ENCODE assay signal across 2 cellular contexts in genomic region chr22:41401781-41402648, GRCh38.
TF ChIP-seq lines count a peak whose summit lies in the region.

No MANE protein-coding gene starts in this region.

TF ChIP-seq in A549, 52 proteins besides CTCF, POLR2A, EP300 and RAD21:
- TF ChIP-seq E2F6 (IDR thresholded peaks at IDR 0.05; ENCODE audit: borderline replicate concordance, low read depth) (no peak), NR3C1 (IDR thresholded peaks at IDR 0.05) (no peak), JUN (IDR thresholded peaks at IDR 0.05) (0 out of 5 replicates have a peak, but pooled peaks of 1 of the 2 experiments have one; percentile 18), NPAS2 (CRISPR knock-in tag; IDR thresholded peaks at IDR 0.05; ENCODE audit: borderline replicate concordance) (no peak), HOXB13 (CRISPR knock-in tag; IDR thresholded peaks at IDR 0.05; ENCODE audit: low read depth) (no peak), NFE2L2 (conservative IDR thresholded peaks at IDR 0.05; ENCODE audit: low read length) (no peak)
- TF ChIP-seq, protein P1, sequence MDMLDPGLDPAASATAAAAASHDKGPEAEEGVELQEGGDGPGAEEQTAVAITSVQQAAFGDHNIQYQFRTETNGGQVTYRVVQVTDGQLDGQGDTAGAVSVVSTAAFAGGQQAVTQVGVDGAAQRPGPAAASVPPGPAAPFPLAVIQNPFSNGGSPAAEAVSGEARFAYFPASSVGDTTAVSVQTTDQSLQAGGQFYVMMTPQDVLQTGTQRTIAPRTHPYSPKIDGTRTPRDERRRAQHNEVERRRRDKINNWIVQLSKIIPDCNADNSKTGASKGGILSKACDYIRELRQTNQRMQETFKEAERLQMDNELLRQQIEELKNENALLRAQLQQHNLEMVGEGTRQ (IDR thresholded peaks at IDR 0.05), result peak; percentile 42; the same call in 1 of the 2 replicates
TF ChIP-seq in A549: peak in this region for 2.

TF ChIP-seq in HepG2, 621 proteins besides CTCF, POLR2A, EP300 and RAD21 (continues in another document):
- no peak for TF ChIP-seq RBFOX2 (IDR thresholded peaks at IDR 0.05; ENCODE audit: low read depth, low read length)
- TF ChIP-seq ZNF10 (CRISPR knock-in tag; IDR thresholded peaks at IDR 0.05; ENCODE audit: borderline replicate concordance, low read depth), result no peak
- no peak for TF ChIP-seq ZMAT3 (CRISPR knock-in tag; conservative IDR thresholded peaks at IDR 0.05)
- no peak for TF ChIP-seq CAMTA2 (CRISPR knock-in tag; IDR thresholded peaks at IDR 0.05; ENCODE audit: borderline replicate concordance)
- peak; percentile 71; the same call in 1 of the 2 replicates for TF ChIP-seq ZBTB7A (CRISPR knock-in tag; IDR thresholded peaks at IDR 0.05)
- TF ChIP-seq, protein P2, sequence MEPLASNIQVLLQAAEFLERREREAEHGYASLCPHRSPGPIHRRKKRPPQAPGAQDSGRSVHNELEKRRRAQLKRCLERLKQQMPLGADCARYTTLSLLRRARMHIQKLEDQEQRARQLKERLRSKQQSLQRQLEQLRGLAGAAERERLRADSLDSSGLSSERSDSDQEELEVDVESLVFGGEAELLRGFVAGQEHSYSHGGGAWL (CRISPR knock-in tag; IDR thresholded peaks at IDR 0.05), result no peak
- peak; percentile 47; the same call in 1 of the 2 replicates for TF ChIP-seq CREB1 (IDR thresholded peaks at IDR 0.05)
- TF ChIP-seq CREB1 (CRISPR knock-in tag; IDR thresholded peaks at IDR 0.05), result no peak
- no peak for TF ChIP-seq ZNF232 (CRISPR knock-in tag; IDR thresholded peaks at IDR 0.05; ENCODE audit: borderline replicate concordance)
- TF ChIP-seq MYC (CRISPR knock-in tag; IDR thresholded peaks at IDR 0.05; ENCODE audit: borderline replicate concordance), result no peak
- TF ChIP-seq GFI1 (CRISPR knock-in tag; IDR thresholded peaks at IDR 0.05; ENCODE audit: borderline replicate concordance), result no peak
- TF ChIP-seq ZNF510 (CRISPR knock-in tag; IDR thresholded peaks at IDR 0.05; ENCODE audit: low read depth), result no peak
- TF ChIP-seq ZNF124 (CRISPR knock-in tag; IDR thresholded peaks at IDR 0.05), result no peak
- no peak for TF ChIP-seq ZBTB44 (CRISPR knock-in tag; IDR thresholded peaks at IDR 0.05)
- peak; percentile 49; the same call in 1 of the 2 replicates for TF ChIP-seq ZBTB38 (CRISPR knock-in tag; IDR thresholded peaks at IDR 0.05)
- no peak for TF ChIP-seq KLF16 (CRISPR knock-in tag; IDR thresholded peaks at IDR 0.05)
- no peak for TF ChIP-seq GZF1 (CRISPR knock-in tag; IDR thresholded peaks at IDR 0.05)
- no peak for TF ChIP-seq ZNF619 (CRISPR knock-in tag; IDR thresholded peaks at IDR 0.05)
- no peak for TF ChIP-seq SOX6 (IDR thresholded peaks at IDR 0.05)
- peak; percentile 51; the same call in 1 of the 2 replicates for TF ChIP-seq SOX6 (CRISPR knock-in tag; IDR thresholded peaks at IDR 0.05)
- TF ChIP-seq NFKB2 (CRISPR knock-in tag; IDR thresholded peaks at IDR 0.05; ENCODE audit: borderline replicate concordance), result no peak
- TF ChIP-seq ZNF556 (CRISPR knock-in tag; IDR thresholded peaks at IDR 0.05; ENCODE audit: borderline replicate concordance), result no peak
- TF ChIP-seq RBM22 (optimal IDR thresholded peaks at IDR 0.05; ENCODE audit: low read length), result no peak
- TF ChIP-seq NR2F1 (CRISPR knock-in tag; IDR thresholded peaks at IDR 0.05), result peak in 1 of 2 experiments; percentile 44; a peak in 1 of 4 replicates
- no peak for TF ChIP-seq ZNF724P (CRISPR knock-in tag; IDR thresholded peaks at IDR 0.05; ENCODE audit: borderline replicate concordance)
- TF ChIP-seq ZNF362 (CRISPR knock-in tag; IDR thresholded peaks at IDR 0.05; ENCODE audit: borderline replicate concordance), result no peak
- TF ChIP-seq PAF1 (CRISPR knock-in tag; IDR thresholded peaks at IDR 0.05), result no peak
- TF ChIP-seq SP4 (CRISPR knock-in tag; IDR thresholded peaks at IDR 0.05), result 0 out of 2 replicates have a peak, but pooled peaks have one; percentile 17
- TF ChIP-seq AKAP8 (CRISPR knock-in tag; IDR thresholded peaks at IDR 0.05), result no peak
- no peak for TF ChIP-seq SIN3A (IDR thresholded peaks at IDR 0.05; ENCODE audit: borderline replicate concordance, low read depth, low read length)
- peak; percentile 66; the same call in 1 of the 2 replicates for TF ChIP-seq ZNF746 (CRISPR knock-in tag; IDR thresholded peaks at IDR 0.05)
- no peak for TF ChIP-seq MED8 (CRISPR knock-in tag; IDR thresholded peaks at IDR 0.05; ENCODE audit: insufficient replicate concordance)
- TF ChIP-seq ZNF3 (CRISPR knock-in tag; IDR thresholded peaks at IDR 0.05), result no peak
- TF ChIP-seq KLF13 (CRISPR knock-in tag; IDR thresholded peaks at IDR 0.05), result no peak
- TF ChIP-seq RAD51 (IDR thresholded peaks at IDR 0.05; ENCODE audit: borderline replicate concordance), result no peak
- no peak for TF ChIP-seq ARID2 (CRISPR knock-in tag; IDR thresholded peaks at IDR 0.05; ENCODE audit: borderline replicate concordance)
- no peak for TF ChIP-seq TRIM22 (IDR thresholded peaks at IDR 0.05)
- no peak for TF ChIP-seq ZFAT (CRISPR knock-in tag; conservative IDR thresholded peaks at IDR 0.05)
- no peak for TF ChIP-seq ZNF335 (CRISPR knock-in tag; IDR thresholded peaks at IDR 0.05)
- TF ChIP-seq PAXIP1 (CRISPR knock-in tag; conservative IDR thresholded peaks at IDR 0.05), result peak; percentile 79
- TF ChIP-seq ZNF574 (CRISPR knock-in tag; IDR thresholded peaks at IDR 0.05), result no peak; the same call in 1 of the 2 replicates
- no peak for TF ChIP-seq MZF1 (CRISPR knock-in tag; IDR thresholded peaks at IDR 0.05; ENCODE audit: borderline replicate concordance)
- no peak for TF ChIP-seq MATR3 (CRISPR knock-in tag; IDR thresholded peaks at IDR 0.05)
- no peak for TF ChIP-seq SP2 (CRISPR knock-in tag; IDR thresholded peaks at IDR 0.05)
- no peak for TF ChIP-seq THAP9 (CRISPR knock-in tag; IDR thresholded peaks at IDR 0.05; ENCODE audit: borderline replicate concordance)
- no peak for TF ChIP-seq BRCA1 (CRISPR knock-in tag; IDR thresholded peaks at IDR 0.05)
- TF ChIP-seq TBP (CRISPR knock-in tag; IDR thresholded peaks at IDR 0.05), result no peak
- TF ChIP-seq ZNF605 (CRISPR knock-in tag; IDR thresholded peaks at IDR 0.05), result no peak
- no peak for TF ChIP-seq PRMT3 (CRISPR knock-in tag; IDR thresholded peaks at IDR 0.05; ENCODE audit: borderline replicate concordance, low read depth)
- TF ChIP-seq ZSCAN20 (CRISPR knock-in tag; IDR thresholded peaks at IDR 0.05; ENCODE audit: borderline replicate concordance), result no peak
- no peak for TF ChIP-seq GLI4 (CRISPR knock-in tag; IDR thresholded peaks at IDR 0.05; ENCODE audit: borderline replicate concordance)
- TF ChIP-seq, protein P3, sequence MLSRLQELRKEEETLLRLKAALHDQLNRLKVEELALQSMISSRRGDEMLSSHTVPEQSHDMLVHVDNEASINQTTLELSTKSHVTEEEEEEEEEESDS (CRISPR knock-in tag; IDR thresholded peaks at IDR 0.05; ENCODE audit: borderline replicate concordance), result no peak
- TF ChIP-seq PITX1 (CRISPR knock-in tag; IDR thresholded peaks at IDR 0.05), result no peak
- no peak for TF ChIP-seq AHR (CRISPR knock-in tag; IDR thresholded peaks at IDR 0.05)
- no peak for TF ChIP-seq ZNF589 (CRISPR knock-in tag; conservative IDR thresholded peaks at IDR 0.05)
- no peak for TF ChIP-seq RXRA (CRISPR knock-in tag; IDR thresholded peaks at IDR 0.05)
